8 cellular contexts compared by ENCODE assay signal in the genomic region with DNA sequence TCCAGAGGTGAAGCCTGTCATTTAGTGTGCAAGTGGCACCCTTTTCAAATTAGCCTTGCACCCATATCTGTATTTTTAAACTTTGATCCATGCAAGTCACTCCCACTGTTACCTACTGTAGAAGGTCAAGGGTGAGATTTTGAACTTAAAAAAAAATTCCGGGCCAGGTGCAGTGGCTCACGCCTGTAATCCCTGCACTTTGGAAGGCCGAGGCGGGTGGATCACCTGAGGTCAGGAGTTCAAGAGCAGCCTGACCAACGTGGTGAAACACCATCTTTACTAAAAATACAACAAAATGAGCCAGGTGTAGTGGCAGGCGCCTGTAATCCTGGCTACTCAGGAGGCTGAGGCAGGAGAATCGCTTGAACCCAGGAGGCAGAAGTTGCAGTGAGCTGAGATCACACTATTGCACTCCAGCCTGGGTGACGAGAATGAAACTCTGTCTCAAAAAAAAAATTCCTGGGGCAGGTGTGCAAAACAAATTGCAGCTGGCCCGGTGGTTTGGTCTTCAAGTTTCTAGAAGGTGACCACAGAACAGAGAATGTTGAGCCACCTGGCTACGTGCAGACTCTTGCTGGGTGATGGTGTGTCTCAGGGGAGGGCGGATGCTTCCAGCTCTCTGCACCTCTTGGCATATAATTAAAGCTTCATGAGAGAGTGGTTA.
DNase-seq lines count a peak whose midpoint lies in the region; ATAC-seq, FAIRE-seq and TF ChIP-seq lines count a peak whose summit lies in the region.
"Not testable (repeated sequence)": the region's sequence is repeated elsewhere in the genome, so short reads cannot be mapped to it uniquely, and the experiment has no call there.

No MANE protein-coding gene starts in this region.

- H3K79me1 ChIP-seq in H1 (ENCODE audit: low read depth, low read length): not testable (repeated sequence)

- CTCF ChIA-PET in H1 (lab: Charles Lee; ENCODE audit: partially characterized antibody): interaction anchor here (0.8 to 2.9 kb wide), 8 partner anchors 12 to 111 kb away, joined by 3 to 15 read pairs (median 4); no protein-coding TSS in a partner anchor

- POLR2A ChIA-PET in H1 (lab: Charles Lee; ENCODE audit: partially characterized antibody): interaction anchor here (1.1 to 1.3 kb wide), 2 partner anchors 18 to 113 kb away, joined by 3 read pairs; no protein-coding TSS in a partner anchor

- not testable (repeated sequence) for H4K91ac ChIP-seq in H1 (replicated peaks; ENCODE audit: insufficient read length, low read length)

- not testable (repeated sequence) for H2AK5ac ChIP-seq in H1 (ENCODE audit: low read depth, low read length)

- not testable (repeated sequence) for H4K20me1 ChIP-seq in H1 (replicated peaks in 1 of 2; ENCODE audit: control insufficient read depth in 1 of 2, insufficient read depth in 2 of 2, low read length in 2 of 2)

- not testable (repeated sequence) for H4K5ac ChIP-seq in H1 (ENCODE audit: insufficient read length, low read depth, low read length)

- not testable (repeated sequence) for TF ChIP-seq CTCF in H1 (IDR thresholded peaks at IDR 0.05; ENCODE audit: control extremely low read depth in 1 of 3, insufficient read depth in 1 of 3, low read depth in 1 of 3, low read length in 3 of 3)

- H4K8ac ChIP-seq in H1 (ENCODE audit: extremely low read depth, insufficient read depth, low read length): not testable (repeated sequence)

- not testable (repeated sequence) for H3K9me3 ChIP-seq in H1 (ENCODE audit: insufficient read depth in 2 of 2, low read depth in 1 of 2, low read length in 1 of 2)

- H3K4me2 ChIP-seq in H1 (ENCODE audit: insufficient read depth in 1 of 2, low read depth in 2 of 2, low read length in 2 of 2): not testable (repeated sequence)

- not testable (repeated sequence) for TF ChIP-seq EP300 in H1 (IDR thresholded peaks at IDR 0.05; ENCODE audit: borderline replicate concordance in 1 of 2, low read depth in 2 of 2, low read length in 2 of 2)

- H3K18ac ChIP-seq in H1 (ENCODE audit: extremely low read depth, low read length): not testable (repeated sequence)

- not testable (repeated sequence) for H2BK15ac ChIP-seq in H1 (ENCODE audit: low read length)

- peaks cover 0 to 23% (median 7%) of the 10 kb centered on the region in 4 experiments; a peak in 6 of 8 replicates for H3K36me3 ChIP-seq in H1 (ENCODE audit: control insufficient read depth in 2 of 4, insufficient read depth in 4 of 4, low read length in 3 of 4)

- not testable (repeated sequence) for FAIRE-seq in H1 (lab: Jason Lieb, UNC)

- H3K23me2 ChIP-seq in H1 (ENCODE audit: low read depth, low read length): not testable (repeated sequence)

- not testable (repeated sequence) for H3K79me2 ChIP-seq in H1 (ENCODE audit: control insufficient read depth in 1 of 2, insufficient read depth in 2 of 2, low read length in 2 of 2)

- 91% methylated on average over 11 of the region's 11 CpGs; no CpG with 5 or more reads in 1 of the 2 experiments for WGBS in H1 (ENCODE audit: extremely low coverage in 1 of 2, insufficient coverage in 1 of 2, insufficient read length in 1 of 2, insufficient replicate concordance in 2 of 2, low coverage in 1 of 2, low lambda C conversion rate in 2 of 2, missing lambda C conversion rate in 1 of 2), 2 experiments

- not testable (repeated sequence) for H3K4ac ChIP-seq in H1 (replicated peaks; ENCODE audit: insufficient read length, low read depth, low read length)

- DNase-seq in DMS79 (lab: John Stamatoyannopoulos, UW) (peak; percentile 87), NCI-H2227 (lab: John Stamatoyannopoulos, UW; ENCODE audit: unreplicated experiment) (peak; percentile 51)
- not testable (repeated sequence) for DNase-seq in H1 (ENCODE audit: low read depth in 1 of 2, low spot score in 2 of 2)

- not testable (repeated sequence) for H2BK12ac ChIP-seq in H1 (ENCODE audit: low read depth, low read length)

- peaks cover 4 to 11% (median 5%) of the 10 kb centered on the region in 4 experiments; a peak in 4 of 7 replicates for H3K4me1 ChIP-seq in H1 (replicated peaks in 1 of 4; ENCODE audit: control insufficient read depth in 3 of 4, insufficient read depth in 4 of 4, low read length in 3 of 4)

- H3K14ac ChIP-seq in H1 (ENCODE audit: insufficient read length): not testable (repeated sequence)

- peak overlapping the region; percentile 78; the same call in 1 of the 2 replicates for H2BK5ac ChIP-seq in H1 (ENCODE audit: low read depth, low read length)

- ATAC-seq in GM18861 (IDR thresholded peaks at IDR 0.05; ENCODE audit: unreplicated experiment) (peak; percentile 85), GM19463 (IDR thresholded peaks at IDR 0.05; ENCODE audit: unreplicated experiment) (peak; percentile 71), HG02588 (IDR thresholded peaks at IDR 0.05; ENCODE audit: unreplicated experiment) (peak; percentile 85), HG03095 (IDR thresholded peaks at IDR 0.05; ENCODE audit: unreplicated experiment) (peak; percentile 84), HG03575 (IDR thresholded peaks at IDR 0.05; ENCODE audit: extremely low read depth, insufficient number of reproducible peaks, low FRiP score, unreplicated experiment) (peak; percentile 86)

- TF ChIP-seq POLR2A in H1 (IDR thresholded peaks at IDR 0.05; ENCODE audit: control extremely low read depth in 1 of 2, low read depth in 2 of 2, low read length in 2 of 2): not testable (repeated sequence)

- H3K4me3 ChIP-seq in H1 (ENCODE audit: extremely low read depth in 1 of 4, insufficient read depth in 2 of 4, low read depth in 3 of 4, low read length in 4 of 4): not testable (repeated sequence)

- not testable (repeated sequence) for H2BK20ac ChIP-seq in H1 (ENCODE audit: low read length)

- H2BK120ac ChIP-seq in H1 (replicated peaks; ENCODE audit: low read depth, low read length): not testable (repeated sequence)

- not testable (repeated sequence) for H3K9ac ChIP-seq in H1 (replicated peaks in 1 of 4; ENCODE audit: extremely low read depth in 1 of 4, low read depth in 3 of 4, low read length in 3 of 4)

- H2AFZ ChIP-seq in H1 (ENCODE audit: low read length): not testable (repeated sequence)

- not testable (repeated sequence) for H3K27ac ChIP-seq in H1 (ENCODE audit: low read depth, low read length)

- not testable (repeated sequence) for H3K23ac ChIP-seq in H1 (ENCODE audit: insufficient read length)

- not testable (repeated sequence) for TF ChIP-seq RAD21 in H1 (IDR thresholded peaks at IDR 0.05 in 1 of 2, conservative IDR thresholded peaks at IDR 0.05 in 1 of 2; ENCODE audit: low read depth in 2 of 2, low read length in 2 of 2)

- H3K56ac ChIP-seq in H1 (replicated peaks; ENCODE audit: insufficient read length, low read depth, low read length): not testable (repeated sequence)

- not testable (repeated sequence) for H3K27me3 ChIP-seq in H1 (replicated peaks in 1 of 4; ENCODE audit: control insufficient read depth in 3 of 4, extremely low read depth in 1 of 4, insufficient read depth in 3 of 4, low read length in 3 of 4)
